ENCODE assay signal across 11 cellular contexts in genomic region chr17:63694974-63695773, GRCh38. TPM values are rescaled to one million over a fixed set of nuclear protein-coding genes. Genes with fewer than 3 reads are reported as not detected.
A peak's percentile ranks its signal among the peaks of the same experiment; 100 is the strongest.
DNase-seq lines count a peak whose midpoint lies in the region; ATAC-seq and TF ChIP-seq lines count a peak whose summit lies in the region.
"Had no signal": no experiment of that assay in that cellular context is flagged by ENCODE, and none has a peak within 500 bp of the region (broad histone marks: within the 10 kb centered on the region; RNA-seq: fewer than 3 reads in every experiment).

No MANE protein-coding gene starts in this region.

- no peak overlapping the region for H2BK5ac ChIP-seq in IMR-90 (ENCODE audit: low read depth, low read length, poor library complexity, severe bottlenecking)

- WGBS in IMR-90 (ENCODE audit: extremely low coverage in 2 of 2, insufficient read length in 1 of 2), 2 experiments: no CpG with 5 or more reads among the region's 15 CpGs

- H3K36me3 Mint-ChIP-seq in activated naive CD8-positive, alpha-beta T cell: no peaks in the 10 kb centered on the region
- H3K36me3 Mint-ChIP-seq in natural killer cell treated with Interleukin-12 subunit alpha and Interleukin-12 subunit beta and Interleukin-15 and Interleukin-18, amount 100 ng/mL, for 72 hours: no peaks in the 10 kb centered on the region
- H3K36me3 Mint-ChIP-seq in MCF 10A (ENCODE audit: insufficient read depth, unreplicated experiment): peaks cover 30% of the 10 kb centered on the region

- peak overlapping the region; percentile 62 for H3K4me3 Mint-ChIP-seq in activated naive CD8-positive, alpha-beta T cell
- peak overlapping the region; percentile 27 for H3K4me3 Mint-ChIP-seq in natural killer cell treated with Interleukin-12 subunit alpha and Interleukin-12 subunit beta and Interleukin-15 and Interleukin-18, amount 100 ng/mL, for 72 hours
- no peak overlapping the region for H3K4me3 Mint-ChIP-seq in MCF 10A (ENCODE audit: unreplicated experiment)

- no peak overlapping the region for H2AK5ac ChIP-seq in IMR-90 (ENCODE audit: low read depth, low read length)

- no peak for TF ChIP-seq POLR2A in IMR-90 (IDR thresholded peaks at IDR 0.05; ENCODE audit: low read depth, low read length)

- no peaks in the 10 kb centered on the region for H3K27me3 Mint-ChIP-seq in activated naive CD8-positive, alpha-beta T cell
- no peaks in the 10 kb centered on the region for H3K27me3 Mint-ChIP-seq in natural killer cell treated with Interleukin-12 subunit alpha and Interleukin-12 subunit beta and Interleukin-15 and Interleukin-18, amount 100 ng/mL, for 72 hours
- no peaks in the 10 kb centered on the region for H3K27me3 Mint-ChIP-seq in MCF 10A (ENCODE audit: insufficient read depth, unreplicated experiment)

- no peak overlapping the region for H2AK9ac ChIP-seq in IMR-90 (replicated peaks; ENCODE audit: low read depth, low read length, poor library complexity)

- no peak overlapping the region for H4K5ac ChIP-seq in IMR-90 (ENCODE audit: low read depth, low read length)

- no peak overlapping the region for H4K8ac ChIP-seq in IMR-90 (ENCODE audit: low read depth in 2 of 2, low read length in 2 of 2)

- H3K4me1 Mint-ChIP-seq in activated naive CD8-positive, alpha-beta T cell (ENCODE audit: low read depth): peaks cover 60% of the 10 kb centered on the region
- peaks cover 31 to 38% of the 10 kb centered on the region in 2 donors for H3K4me1 Mint-ChIP-seq in natural killer cell treated with Interleukin-12 subunit alpha and Interleukin-12 subunit beta and Interleukin-15 and Interleukin-18, amount 100 ng/mL, for 72 hours (ENCODE audit: low read depth in 2 of 2)
- H3K4me1 Mint-ChIP-seq in MCF 10A (ENCODE audit: insufficient read depth, unreplicated experiment): no peaks in the 10 kb centered on the region

- ATAC-seq in IMR-90 (ENCODE audit: low read depth) (no peak), HG03571 (IDR thresholded peaks at IDR 0.05; ENCODE audit: unreplicated experiment) (no peak)
- no peak for ATAC-seq in natural killer cell treated with Interleukin-12 subunit alpha and Interleukin-12 subunit beta and Interleukin-15 and Interleukin-18, amount 100 ng/mL, for 72 hours

- no peak overlapping the region for H2BK20ac ChIP-seq in IMR-90 (ENCODE audit: low read depth, low read length)

- peak overlapping the region; percentile 94 for H3K27ac Mint-ChIP-seq in activated naive CD8-positive, alpha-beta T cell
- H3K27ac Mint-ChIP-seq in natural killer cell treated with Interleukin-12 subunit alpha and Interleukin-12 subunit beta and Interleukin-15 and Interleukin-18, amount 100 ng/mL, for 72 hours: peak overlapping the region; percentile 85 to 88
- no peak overlapping the region for H3K27ac Mint-ChIP-seq in MCF 10A (ENCODE audit: low read depth, unreplicated experiment)

- peaks cover 0 to 13% of the 10 kb centered on the region in 2 experiments; a peak in 1 of 4 replicates for H3K79me1 ChIP-seq in IMR-90 (ENCODE audit: low read depth in 1 of 2, low read length in 2 of 2)

- no peak overlapping the region for H3K18ac ChIP-seq in IMR-90 (ENCODE audit: low read depth, low read length)

- H3K4me3 ChIP-seq in GM06990 (replicated peaks; ENCODE audit: low read depth, low read length) (peak overlapping the region; percentile 33), IMR-90 (ENCODE audit: insufficient read depth, low read depth, low read length) (no peak overlapping the region)
- H3K4me3 ChIP-seq: GM23248 had no signal

- no peaks in the 10 kb centered on the region for H3K9me3 ChIP-seq in IMR-90 (ENCODE audit: control insufficient read depth, insufficient read depth, low read length)

- H3K23ac ChIP-seq in IMR-90 (ENCODE audit: low read depth, low read length): no peak overlapping the region

- POLR2A ChIA-PET in IMR-90 (lab: Charles Lee; ENCODE audit: unreplicated experiment): interaction anchor here (0.6 kb wide), 2 partner anchors 23 to 1066 kb away, joined by 7 read pairs; no protein-coding TSS in a partner anchor
- POLR2A ChIA-PET in MCF 10A (lab: Yijun Ruan, JAX): interaction anchor here (0.7 kb wide), 1 partner anchor 847 kb away, joined by 4 read pairs; no protein-coding TSS in a partner anchor

- no peak for TF ChIP-seq RAD21 in IMR-90 (IDR thresholded peaks at IDR 0.05; ENCODE audit: low read length)

- H2AFZ ChIP-seq in IMR-90 (replicated peaks; ENCODE audit: low read length, poor library complexity): peak overlapping the region; percentile 19
- H2AFZ ChIP-seq: GM23248 had no signal

- H3K36me3 ChIP-seq in GM06990 (ENCODE audit: control insufficient read depth, insufficient read depth, low read length) (peaks cover 30% of the 10 kb centered on the region), IMR-90 (ENCODE audit: control insufficient read depth, insufficient read depth, low read length) (peaks cover 39% of the 10 kb centered on the region)

- DNase-seq in GM06990 (ENCODE audit: extremely low read depth, insufficient read length) (peak; percentile 46), IMR-90 (no peak), NCI-H446 treated with DMSO at 0.1 percent for 48 hours (lab: John Stamatoyannopoulos, UW) (no peak), NK-92 (lab: John Stamatoyannopoulos, UW; ENCODE audit: unreplicated experiment) (no peak), MCF 10A (ENCODE audit: unreplicated experiment) (no peak)
- DNase-seq in natural killer cell treated with Interleukin-12 subunit alpha and Interleukin-12 subunit beta and Interleukin-15 and Interleukin-18, amount 100 ng/mL, for 72 hours (ENCODE audit: low spot score): no peak
- DNase-seq: erythroblast, GM23248, NCI-H2107 had no signal

- no peak overlapping the region for H2BK15ac ChIP-seq in IMR-90 (ENCODE audit: low read depth, low read length)

- no peaks in the 10 kb centered on the region for H3K27me3 ChIP-seq in GM06990 (replicated peaks; ENCODE audit: control insufficient read depth, insufficient read depth, low read length)
- no peaks in the 10 kb centered on the region for H3K27me3 ChIP-seq in IMR-90 (ENCODE audit: control insufficient read depth, insufficient read depth, low read length)

- no peak overlapping the region for H3K4ac ChIP-seq in IMR-90 (ENCODE audit: low read depth, low read length)

- H3K4me2 ChIP-seq in IMR-90 (ENCODE audit: low read depth, low read length): no peak overlapping the region

- BruUV-seq in IMR-90 (replicated peaks; lab: Mats Ljungman, UMichigan) (TSS peak; percentile 86), MCF 10A (replicated peaks; lab: Mats Ljungman, UMichigan) (no TSS peak)

- H3K9ac ChIP-seq in IMR-90 (ENCODE audit: low read depth, low read length): no peak overlapping the region
- H3K9ac ChIP-seq: GM23248 had no signal

- no peaks in the 10 kb centered on the region for H3K9me3 Mint-ChIP-seq in activated naive CD8-positive, alpha-beta T cell (ENCODE audit: low read depth)
- H3K9me3 Mint-ChIP-seq in natural killer cell treated with Interleukin-12 subunit alpha and Interleukin-12 subunit beta and Interleukin-15 and Interleukin-18, amount 100 ng/mL, for 72 hours: no peaks in the 10 kb centered on the region
- H3K9me3 Mint-ChIP-seq in MCF 10A (ENCODE audit: unreplicated experiment): no peaks in the 10 kb centered on the region

- intact Hi-C loops in IMR-90 (cut with micrococcal nuclease): loop anchor here (5.0 kb wide), 1 partner anchor 268 kb away; no protein-coding TSS in a partner anchor
- intact Hi-C loops in MCF 10A (cut with micrococcal nuclease): no loop called here

- in situ Hi-C loops in IMR-90 (cut with MboI; ENCODE audit: low sequenced_read_pairs): no loop called here

- dilution Hi-C loops in IMR-90 (cut with HindIII; ENCODE audit: low sequenced_read_pairs, unreplicated experiment): no loop called here

- peaks cover 5% of the 10 kb centered on the region for H4K20me1 ChIP-seq in IMR-90 (ENCODE audit: insufficient read depth, low read length)

- no peak overlapping the region for H3K14ac ChIP-seq in IMR-90 (replicated peaks; ENCODE audit: low read depth, low read length)

- H3K27ac ChIP-seq in IMR-90 (ENCODE audit: insufficient read depth, low read length): no peak overlapping the region
- H3K27ac ChIP-seq: GM23248 had no signal

- no peak overlapping the region for H3K56ac ChIP-seq in IMR-90 (ENCODE audit: extremely low read depth, insufficient read depth, low read length)

- no peaks in the 10 kb centered on the region for H3K4me1 ChIP-seq in IMR-90 (ENCODE audit: control insufficient read depth, insufficient read depth, low read length)

- CTCF ChIA-PET in IMR-90 (lab: Yijun Ruan, JAX): no interaction called here
- CTCF ChIA-PET in MCF 10A (lab: Yijun Ruan, JAX): interaction anchor here (0.7 to 1.4 kb wide), 2 partner anchors 15 to 65 kb away, joined by 3 read pairs; no protein-coding TSS in a partner anchor

- TF ChIP-seq CTCF in GM06990 (IDR thresholded peaks at IDR 0.05; ENCODE audit: insufficient read depth, low read length, poor library complexity, severe bottlenecking) (no peak), IMR-90 (conservative IDR thresholded peaks at IDR 0.05; ENCODE audit: low read depth, low read length) (no peak), MCF 10A (IDR thresholded peaks at IDR 0.05; ENCODE audit: unreplicated experiment) (no peak)

- 0 out of 2 replicates have a peak, but pooled peaks cover 2% of the 10 kb centered on the region for H3K9me1 ChIP-seq in IMR-90 (ENCODE audit: insufficient read depth, low read length)

- H2BK120ac ChIP-seq in IMR-90 (ENCODE audit: low read depth, low read length): no peak overlapping the region

- no peak overlapping the region for H4K91ac ChIP-seq in IMR-90 (ENCODE audit: insufficient read depth, low read depth, low read length)

RNA-seq across cellular contexts. Expression of gene LIMD2, which starts 4.8 kb away (rescaled TPM):
- total RNA-seq in IMR-90 (2012; rRNA removed) (4.5 and 4.7 TPM in 2 replicates), MCF 10A (2022) (0.56 and 0.93 TPM in 2 replicates)
- 21.7 and 32.3 TPM in 2 replicates for polyA plus RNA-seq in IMR-90 (2012; rRNA removed)
- 8.2 and 17.9 TPM in 2 replicates for polyA plus RNA-seq in IMR-90 (2012; cell fraction: cytosol; rRNA removed)
- 66.0 and 140 TPM in 2 replicates for polyA plus RNA-seq in IMR-90 (2012; cell fraction: nucleus; rRNA removed; ENCODE audit: low replicate concordance)
- total RNA-seq in natural killer cell treated with Interleukin-12 subunit alpha and Interleukin-12 subunit beta and Interleukin-15 and Interleukin-18, amount 100 ng/mL, for 72 hours: 100 to 1,000 TPM; 114 to 185 TPM

RNA-seq across cellular contexts. Expression of gene STRADA, which starts 46.4 kb away (rescaled TPM):
- total RNA-seq in IMR-90 (2012; rRNA removed): 14.7 and 19.9 TPM in 2 replicates
- 30.8 and 30.9 TPM in 2 replicates for polyA plus RNA-seq in IMR-90 (2012; rRNA removed)
- polyA plus RNA-seq in IMR-90 (2012; cell fraction: cytosol; rRNA removed): 22.7 and 27.1 TPM in 2 replicates
- polyA plus RNA-seq in IMR-90 (2012; cell fraction: nucleus; rRNA removed; ENCODE audit: low replicate concordance): 97.1 and 101 TPM in 2 replicates
- 10 to 100 TPM; 59.5 to 86.5 TPM for total RNA-seq in natural killer cell treated with Interleukin-12 subunit alpha and Interleukin-12 subunit beta and Interleukin-15 and Interleukin-18, amount 100 ng/mL, for 72 hours
- total RNA-seq in MCF 10A (2022): 36.5 and 36.6 TPM in 2 replicates

Comparison
In these comparisons a context has a peak if more than half of its experiments do, and no peak if none do; other contexts are left out.
1. RNA of gene LIMD2, which starts 4.8 kb away (total RNA-seq): 114 to 185 TPM in natural killer cell treated with Interleukin-12 subunit alpha and Interleukin-12 subunit beta and Interleukin-15 and Interleukin-18, amount 100 ng/mL, for 72 hours; 4.5 to 4.7 TPM in IMR-90 and 0.56 to 0.93 TPM in MCF 10A; every median in the first group is over 10 times any median in the second.